Comparison of ENCODE assay signal across 1 cellular context in genomic region chr9:136091582-136092352, GRCh38.
TF ChIP-seq lines count a peak whose summit lies in the region.

No MANE protein-coding gene starts in this region.

TF ChIP-seq in WTC11, 78 proteins besides CTCF, POLR2A, EP300 and RAD21 (continued from another document):
- TF ChIP-seq, protein P1, sequence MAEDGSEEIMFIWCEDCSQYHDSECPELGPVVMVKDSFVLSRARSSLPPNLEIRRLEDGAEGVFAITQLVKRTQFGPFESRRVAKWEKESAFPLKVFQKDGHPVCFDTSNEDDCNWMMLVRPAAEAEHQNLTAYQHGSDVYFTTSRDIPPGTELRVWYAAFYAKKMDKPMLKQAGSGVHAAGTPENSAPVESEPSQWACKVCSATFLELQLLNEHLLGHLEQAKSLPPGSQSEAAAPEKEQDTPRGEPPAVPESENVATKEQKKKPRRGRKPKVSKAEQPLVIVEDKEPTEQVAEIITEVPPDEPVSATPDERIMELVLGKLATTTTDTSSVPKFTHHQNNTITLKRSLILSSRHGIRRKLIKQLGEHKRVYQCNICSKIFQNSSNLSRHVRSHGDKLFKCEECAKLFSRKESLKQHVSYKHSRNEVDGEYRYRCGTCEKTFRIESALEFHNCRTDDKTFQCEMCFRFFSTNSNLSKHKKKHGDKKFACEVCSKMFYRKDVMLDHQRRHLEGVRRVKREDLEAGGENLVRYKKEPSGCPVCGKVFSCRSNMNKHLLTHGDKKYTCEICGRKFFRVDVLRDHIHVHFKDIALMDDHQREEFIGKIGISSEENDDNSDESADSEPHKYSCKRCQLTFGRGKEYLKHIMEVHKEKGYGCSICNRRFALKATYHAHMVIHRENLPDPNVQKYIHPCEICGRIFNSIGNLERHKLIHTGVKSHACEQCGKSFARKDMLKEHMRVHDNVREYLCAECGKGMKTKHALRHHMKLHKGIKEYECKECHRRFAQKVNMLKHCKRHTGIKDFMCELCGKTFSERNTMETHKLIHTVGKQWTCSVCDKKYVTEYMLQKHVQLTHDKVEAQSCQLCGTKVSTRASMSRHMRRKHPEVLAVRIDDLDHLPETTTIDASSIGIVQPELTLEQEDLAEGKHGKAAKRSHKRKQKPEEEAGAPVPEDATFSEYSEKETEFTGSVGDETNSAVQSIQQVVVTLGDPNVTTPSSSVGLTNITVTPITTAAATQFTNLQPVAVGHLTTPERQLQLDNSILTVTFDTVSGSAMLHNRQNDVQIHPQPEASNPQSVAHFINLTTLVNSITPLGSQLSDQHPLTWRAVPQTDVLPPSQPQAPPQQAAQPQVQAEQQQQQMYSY (CRISPR knock-in tag; IDR thresholded peaks at IDR 0.05) = no peak
- TF ChIP-seq TP53 (CRISPR knock-in tag; IDR thresholded peaks at IDR 0.05) (no peak), STAT6 (CRISPR knock-in tag; conservative IDR thresholded peaks at IDR 0.05; ENCODE audit: low read depth) (no peak), NFYB (CRISPR knock-in tag; conservative IDR thresholded peaks at IDR 0.05; ENCODE audit: low read depth) (no peak), ZNF416 (CRISPR knock-in tag; IDR thresholded peaks at IDR 0.05) (no peak), FOXP1 (CRISPR knock-in tag; IDR thresholded peaks at IDR 0.05; ENCODE audit: borderline replicate concordance) (no peak), CBFB (CRISPR knock-in tag; IDR thresholded peaks at IDR 0.05; ENCODE audit: low read depth) (no peak)
- TF ChIP-seq, protein P2, sequence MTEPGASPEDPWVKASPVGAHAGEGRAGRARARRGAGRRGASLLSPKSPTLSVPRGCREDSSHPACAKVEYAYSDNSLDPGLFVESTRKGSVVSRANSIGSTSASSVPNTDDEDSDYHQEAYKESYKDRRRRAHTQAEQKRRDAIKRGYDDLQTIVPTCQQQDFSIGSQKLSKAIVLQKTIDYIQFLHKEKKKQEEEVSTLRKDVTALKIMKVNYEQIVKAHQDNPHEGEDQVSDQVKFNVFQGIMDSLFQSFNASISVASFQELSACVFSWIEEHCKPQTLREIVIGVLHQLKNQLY (CRISPR knock-in tag; IDR thresholded peaks at IDR 0.05) = no peak
